In the genomic region with DNA sequence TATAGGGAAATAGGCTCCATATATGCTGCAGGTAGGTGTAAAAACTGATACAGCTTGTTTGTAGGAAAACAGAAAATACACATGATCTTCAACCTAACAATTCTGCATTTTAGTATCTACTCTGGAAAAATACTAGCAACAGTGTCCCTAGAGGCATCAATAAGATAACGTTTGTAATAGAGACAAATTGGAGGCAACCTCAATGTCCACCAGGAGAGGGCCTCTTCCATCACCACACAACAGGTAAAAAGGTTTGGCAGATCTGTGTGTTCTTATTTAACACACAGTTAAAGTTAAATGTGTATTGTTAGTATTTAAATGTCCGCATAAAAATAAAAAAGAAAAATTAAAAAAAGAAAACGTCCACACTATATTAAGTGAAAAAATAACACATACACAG, we compare ENCODE assay signal across 9 cellular contexts. TPM values are rescaled to one million over a fixed set of nuclear protein-coding genes. Genes with fewer than 3 reads are reported as not detected.
A peak's percentile ranks its signal among the peaks of the same experiment; 100 is the strongest.
DNase-seq lines count a peak whose midpoint lies in the region; ATAC-seq and TF ChIP-seq lines count a peak whose summit lies in the region.
"Had no signal": no experiment of that assay in that cellular context is flagged by ENCODE, and none has a peak within 500 bp of the region (broad histone marks: within the 10 kb centered on the region; RNA-seq: fewer than 3 reads in every experiment).

No MANE protein-coding gene starts in this region.

- DNase-seq in DMS 273 treated with DMSO at 0.1 percent for 48 hours (lab: John Stamatoyannopoulos, UW) (peak; percentile 6), HFFc6 (peak; percentile 55), SKM-1 treated with dmso at 0.1 percent for 144 hours (lab: John Stamatoyannopoulos, UW; ENCODE audit: unreplicated experiment) (peak; percentile 65), iPS-NIHi11 (ENCODE audit: low spot score) (peak; percentile 47), amniotic stem cell (lab: John Stamatoyannopoulos, UW) (no peak)
- no peak for DNase-seq in stimulated activated CD4-positive, alpha-beta T cell treated with anti-CD3 and anti-CD28 coated beads, Interleukin-2, amount 100 ng/mL, for 48 hours
- DNase-seq: pancreas had no signal

- H3K27ac Mint-ChIP-seq in HFFc6: no peak overlapping the region

- peak; percentile 80 for TF ChIP-seq CTCF in HFFc6 (IDR thresholded peaks at IDR 0.05)

- peaks cover 13% of the 10 kb centered on the region for H3K4me1 Mint-ChIP-seq in HFFc6 (ENCODE audit: low read depth)

- peaks cover 25% of the 10 kb centered on the region for H3K36me3 Mint-ChIP-seq in HFFc6 (ENCODE audit: low read depth)

- ATAC-seq in GM21529 (IDR thresholded peaks at IDR 0.05; ENCODE audit: unreplicated experiment) (no peak), GM21528 (IDR thresholded peaks at IDR 0.05; ENCODE audit: low FRiP score, unreplicated experiment) (no peak)

- H3K9me3 Mint-ChIP-seq in HFFc6: no peaks in the 10 kb centered on the region

- H3K27me3 Mint-ChIP-seq in HFFc6 (ENCODE audit: insufficient read depth): no peaks in the 10 kb centered on the region

- no peak overlapping the region for H3K4me3 Mint-ChIP-seq in HFFc6

RNA-seq across cellular contexts. Expression of gene EIF2D, which starts 5.4 kb away (rescaled TPM):
- total RNA-seq in HFFc6 (2021; fragmentation: NEBNext Ultra II Directional; extraction: Animal tissue kit (Norgen Biotek cat#: 25700)): 10 to 100 TPM; 38.9 to 48.3 (median 43.2) TPM

RNA-seq across cellular contexts. Expression of gene DYRK3, which starts 28.5 kb away (rescaled TPM):
- 10 to 100 TPM; 24.2 to 27.4 (median 26.9) TPM for total RNA-seq in HFFc6 (2021; fragmentation: NEBNext Ultra II Directional; extraction: Animal tissue kit (Norgen Biotek cat#: 25700))

Comparison
In these comparisons a context has a peak if more than half of its experiments do, and no peak if none do; other contexts are left out.
1. DNase-seq: peak in DMS 273 treated with DMSO at 0.1 percent for 48 hours (single experiment), HFFc6 (single experiment), SKM-1 treated with dmso at 0.1 percent for 144 hours (single experiment) and iPS-NIHi11 (single experiment); none in stimulated activated CD4-positive, alpha-beta T cell treated with anti-CD3 and anti-CD28 coated beads, Interleukin-2, amount 100 ng/mL, for 48 hours (0 of 2) and amniotic stem cell (single experiment).